ENCODE assay signal across 16 cellular contexts in genomic region chr7:129703751-129704150, GRCh38.
A peak's percentile ranks its signal among the peaks of the same experiment; 100 is the strongest.
DNase-seq lines count a peak whose midpoint lies in the region; ATAC-seq and TF ChIP-seq lines count a peak whose summit lies in the region.
"Had no signal": no experiment of that assay in that cellular context is flagged by ENCODE, and none has a peak within 500 bp of the region (broad histone marks: within the 10 kb centered on the region; RNA-seq: fewer than 3 reads in every experiment).

No MANE protein-coding gene starts in this region.

- no peak overlapping the region for H3K9ac ChIP-seq in SK-N-SH
- H3K9ac ChIP-seq: BLaER1, GM23248 had no signal

- H3K4me3 Mint-ChIP-seq in mesothelial cell of epicardium, result no peak overlapping the region
- H3K4me3 Mint-ChIP-seq: CD14-positive monocyte; CD4-positive, alpha-beta memory T cell had no signal

- no peak for ATAC-seq in activated CD4-positive, CD25-positive, alpha-beta regulatory T cell treated with anti-CD3 and anti-CD28 coated beads, Interleukin-2, amount 50 U/mL, for 24 hours
- ATAC-seq in GM21390 (IDR thresholded peaks at IDR 0.05; ENCODE audit: unreplicated experiment), result no peak

- peaks cover 0 to 23% of the 10 kb centered on the region in 2 experiments; a peak in 3 of 4 replicates for H3K4me1 ChIP-seq in SK-N-SH (ENCODE audit: control insufficient read depth in 1 of 2, insufficient read depth in 2 of 2, low read depth in 1 of 2, low read length in 1 of 2)
- H3K4me1 ChIP-seq in thyroid gland, result no peaks in the 10 kb centered on the region
- H3K4me1 ChIP-seq: HAP-1 had no signal

- 86% methylated on average over 4 of the region's 4 CpGs for WGBS in SK-N-SH (ENCODE audit: low lambda C conversion rate)
- 96 to 97% methylated on average over 4 of the region's 4 CpGs for WGBS in thyroid gland, 2 donors

- peaks cover 0 to 7% of the 10 kb centered on the region in 2 experiments for H3K36me3 ChIP-seq in SK-N-SH (replicated peaks in 1 of 2; ENCODE audit: control insufficient read depth in 1 of 2, insufficient read depth in 2 of 2, low read length in 1 of 2)
- no peaks in the 10 kb centered on the region for H3K36me3 ChIP-seq in thyroid gland
- H3K36me3 ChIP-seq: HAP-1 had no signal

- POLR2A ChIA-PET in SK-N-SH (lab: Yijun Ruan, JAX), result no interaction called here

- H3K4me3 ChIP-seq in SK-N-SH (ENCODE audit: low read depth in 2 of 2, low read length in 1 of 2) (no peak overlapping the region), thyroid gland (replicated peaks in 1 of 3) (no peak overlapping the region)
- H3K4me3 ChIP-seq: BLaER1, GM23248, HAP-1 had no signal

- no peak for TF ChIP-seq CTCF in SK-N-SH (IDR thresholded peaks at IDR 0.05)
- no peak for TF ChIP-seq CTCF in mesothelial cell of epicardium (IDR thresholded peaks at IDR 0.05; ENCODE audit: unreplicated experiment)
- TF ChIP-seq CTCF in thyroid gland (IDR thresholded peaks at IDR 0.05), result no peak

- H3K79me2 ChIP-seq in SK-N-SH (ENCODE audit: insufficient read depth), result no peaks in the 10 kb centered on the region

- no peaks in the 10 kb centered on the region for H3K9me2 ChIP-seq in SK-N-SH

- no peaks in the 10 kb centered on the region for H4K20me1 ChIP-seq in SK-N-SH (ENCODE audit: insufficient read depth)
- H4K20me1 ChIP-seq: BLaER1 had no signal

- no peaks in the 10 kb centered on the region for H3K27me3 Mint-ChIP-seq in mesothelial cell of epicardium (ENCODE audit: low read depth)
- H3K27me3 Mint-ChIP-seq: CD4-positive, alpha-beta memory T cell had no signal

- TF ChIP-seq RAD21 in SK-N-SH (IDR thresholded peaks at IDR 0.05; ENCODE audit: low read length), result no peak

- H3K9me3 Mint-ChIP-seq in mesothelial cell of epicardium, result no peaks in the 10 kb centered on the region
- H3K9me3 Mint-ChIP-seq: CD14-positive monocyte; CD4-positive, alpha-beta memory T cell had no signal

- peak; percentile 56 for DNase-seq in EH (ENCODE audit: low read depth)
- no peak for DNase-seq in SK-N-SH
- DNase-seq in astrocyte of the hippocampus (ENCODE audit: low read depth, low spot score), result peak; percentile 7
- DNase-seq in mesothelial cell of epicardium (ENCODE audit: low spot score in 2 of 2, unreplicated experiment in 2 of 2), result no peak
- no peak for DNase-seq in thyroid gland
- no peak for DNase-seq in HuH-7.5 (ENCODE audit: low spot score)
- DNase-seq: 8988T; CD4-positive, alpha-beta memory T cell; DMS153; DMS79; GM23248 had no signal

- CTCF ChIA-PET in SK-N-SH (lab: Yijun Ruan, JAX), result interaction anchor here (1.3 kb wide), 1 partner anchor 39 kb away, joined by 4 read pairs; no protein-coding TSS in a partner anchor

- H3K27ac ChIP-seq in SK-N-SH (ENCODE audit: low read depth in 2 of 2, low read length in 1 of 2) (peak overlapping the region; percentile 4 to 11; a peak in 2 of 4 replicates), thyroid gland (no peak overlapping the region)
- H3K27ac ChIP-seq: BLaER1, GM23248 had no signal

- H3K36me3 Mint-ChIP-seq in mesothelial cell of epicardium, result peaks cover 11% of the 10 kb centered on the region

- H3K27me3 ChIP-seq in SK-N-SH (ENCODE audit: insufficient read depth) (no peaks in the 10 kb centered on the region), thyroid gland (no peaks in the 10 kb centered on the region)
- H3K27me3 ChIP-seq: BLaER1 had no signal

- TF ChIP-seq POLR2A in thyroid gland (IDR thresholded peaks at IDR 0.05), result no peak

- H3K4me2 ChIP-seq in SK-N-SH, result peak overlapping the region; percentile 27; the same call in 1 of the 2 replicates
- H3K4me2 ChIP-seq: BLaER1 had no signal

- intact Hi-C loops in thyroid gland (cut with DNase I), result no loop called here

- peak overlapping the region; percentile 71 for H3K27ac Mint-ChIP-seq in mesothelial cell of epicardium
- H3K27ac Mint-ChIP-seq: CD14-positive monocyte; CD4-positive, alpha-beta memory T cell had no signal

- H3F3A ChIP-seq in SK-N-SH (replicated peaks; ENCODE audit: insufficient read depth), result peaks cover 20% of the 10 kb centered on the region

- H2AFZ ChIP-seq in SK-N-SH (ENCODE audit: low read depth), result no peak overlapping the region
- H2AFZ ChIP-seq: GM23248 had no signal

- H3K9me3 ChIP-seq in SK-N-SH, result no peaks in the 10 kb centered on the region
- no peaks in the 10 kb centered on the region for H3K9me3 ChIP-seq in thyroid gland
- H3K9me3 ChIP-seq: BLaER1, HAP-1 had no signal

- H3K4me1 Mint-ChIP-seq in mesothelial cell of epicardium, result peaks cover 35% of the 10 kb centered on the region
- H3K4me1 Mint-ChIP-seq: CD14-positive monocyte had no signal

- TF ChIP-seq EP300 in SK-N-SH (IDR thresholded peaks at IDR 0.05; ENCODE audit: borderline replicate concordance in 1 of 2, low read depth in 1 of 2, low read length in 1 of 2), result 0 out of 4 replicates have a peak, but pooled peaks of 1 of the 2 experiments have one; percentile 35

TF ChIP-seq in SK-N-SH, 30 proteins besides CTCF, POLR2A, EP300 and RAD21:
- TF ChIP-seq, protein P1, sequence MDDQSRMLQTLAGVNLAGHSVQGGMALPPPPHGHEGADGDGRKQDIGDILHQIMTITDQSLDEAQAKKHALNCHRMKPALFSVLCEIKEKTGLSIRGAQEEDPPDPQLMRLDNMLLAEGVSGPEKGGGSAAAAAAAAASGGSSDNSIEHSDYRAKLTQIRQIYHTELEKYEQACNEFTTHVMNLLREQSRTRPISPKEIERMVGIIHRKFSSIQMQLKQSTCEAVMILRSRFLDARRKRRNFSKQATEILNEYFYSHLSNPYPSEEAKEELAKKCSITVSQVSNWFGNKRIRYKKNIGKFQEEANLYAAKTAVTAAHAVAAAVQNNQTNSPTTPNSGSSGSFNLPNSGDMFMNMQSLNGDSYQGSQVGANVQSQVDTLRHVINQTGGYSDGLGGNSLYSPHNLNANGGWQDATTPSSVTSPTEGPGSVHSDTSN (IDR thresholded peaks at IDR 0.05), result peak; percentile 78
- 0 out of 2 replicates have a peak, but pooled peaks have one; percentile 9 for TF ChIP-seq NFIC (IDR thresholded peaks at IDR 0.05; ENCODE audit: borderline replicate concordance)
- TF ChIP-seq RFX5 (IDR thresholded peaks at IDR 0.05; ENCODE audit: low read length), result no peak
- TF ChIP-seq TCF12 (IDR thresholded peaks at IDR 0.05), result peak; percentile 67
- TF ChIP-seq FOSL2 (IDR thresholded peaks at IDR 0.05; ENCODE audit: borderline replicate concordance, low read depth), result 0 out of 2 replicates have a peak, but pooled peaks have one; percentile 3
- TF ChIP-seq JUND (IDR thresholded peaks at IDR 0.05), result peak; percentile 26; the same call in 1 of the 2 replicates
- TF ChIP-seq, protein P2, sequence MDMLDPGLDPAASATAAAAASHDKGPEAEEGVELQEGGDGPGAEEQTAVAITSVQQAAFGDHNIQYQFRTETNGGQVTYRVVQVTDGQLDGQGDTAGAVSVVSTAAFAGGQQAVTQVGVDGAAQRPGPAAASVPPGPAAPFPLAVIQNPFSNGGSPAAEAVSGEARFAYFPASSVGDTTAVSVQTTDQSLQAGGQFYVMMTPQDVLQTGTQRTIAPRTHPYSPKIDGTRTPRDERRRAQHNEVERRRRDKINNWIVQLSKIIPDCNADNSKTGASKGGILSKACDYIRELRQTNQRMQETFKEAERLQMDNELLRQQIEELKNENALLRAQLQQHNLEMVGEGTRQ (IDR thresholded peaks at IDR 0.05; ENCODE audit: borderline replicate concordance, low read depth, low read length), result no peak
- no peak for TF ChIP-seq ELF1 (IDR thresholded peaks at IDR 0.05)
- no peak for TF ChIP-seq GATA2 (CRISPR knock-in tag; IDR thresholded peaks at IDR 0.05)
- no peak for TF ChIP-seq REST (IDR thresholded peaks at IDR 0.05; ENCODE audit: low read depth, low read length)
- TF ChIP-seq EZH2phosphoT487 (IDR thresholded peaks at IDR 0.05; ENCODE audit: borderline replicate concordance, low read depth), result no peak
- peak; percentile 26; the same call in 1 of the 2 replicates for TF ChIP-seq TEAD4 (IDR thresholded peaks at IDR 0.05; ENCODE audit: borderline replicate concordance, insufficient read depth)

Comparison
In these comparisons a context has a peak if more than half of its experiments do, and no peak if none do; other contexts are left out.
1. DNase-seq: peak in EH (single experiment) and astrocyte of the hippocampus (single experiment); none in SK-N-SH (single experiment), mesothelial cell of epicardium (0 of 2), thyroid gland (0 of 2) and HuH-7.5 (single experiment).
2. H3K27ac ChIP-seq: peak in SK-N-SH (2 of 2); none in thyroid gland (0 of 3).